In genomic region chr1:41361028-41361494, GRCh38 we compare ENCODE assay signal across 8 cellular contexts. TPM values are rescaled to one million over a fixed set of nuclear protein-coding genes. Genes with fewer than 3 reads are reported as not detected.
DNase-seq lines count a peak whose midpoint lies in the region; ATAC-seq and TF ChIP-seq lines count a peak whose summit lies in the region.

Gene FOXO6 (plus strand): TSS chr1:41361434.

- POLR2A ChIA-PET in activated CD8-positive, alpha-beta T cell treated with anti-CD3 and anti-CD28 coated beads, Interleukin-2, amount 10 ng/mL, durations not matched to agents 7 days and 5 days (lab: Charles Lee): interaction anchor here (0.6 kb wide), 2 partner anchors 9 to 1033 kb away, joined by 3 to 4 read pairs; no protein-coding TSS in a partner anchor

- H3K27ac ChIP-seq in C4-2B (peak within 1 kb of the TSS; percentile 58), lower lobe of right lung (peak within 1 kb of the TSS; percentile 73)

- ATAC-seq in GM19455 (IDR thresholded peaks at IDR 0.05; ENCODE audit: unreplicated experiment): peak; percentile 92
- peak; percentile 88 for ATAC-seq in activated CD8-positive, alpha-beta T cell treated with anti-CD3 and anti-CD28 coated beads, Interleukin-2, amount 10 ng/mL, durations not matched to agents 7 days and 5 days
- ATAC-seq in lower lobe of right lung: peak; percentile 97

- H3K4me1 Mint-ChIP-seq in activated CD8-positive, alpha-beta T cell treated with anti-CD3 and anti-CD28 coated beads, Interleukin-2, amount 10 ng/mL, durations not matched to agents 7 days and 5 days (ENCODE audit: low read depth): no peaks in the 10 kb centered on the region

- H3K27me3 Mint-ChIP-seq in activated CD8-positive, alpha-beta T cell treated with anti-CD3 and anti-CD28 coated beads, Interleukin-2, amount 10 ng/mL, durations not matched to agents 7 days and 5 days (ENCODE audit: low read depth): peaks cover 46% of the 10 kb centered on the region

- DNase-seq in HK-2 (ENCODE audit: unreplicated experiment): peak; percentile 95
- peak; percentile 100 for DNase-seq in NCI-H82 (lab: John Stamatoyannopoulos, UW)
- DNase-seq in activated CD8-positive, alpha-beta T cell treated with anti-CD3 and anti-CD28 coated beads, Interleukin-2, amount 10 ng/mL, durations not matched to agents 7 days and 5 days: peak; percentile 93
- peak; percentile 90 for DNase-seq in effector CD4-positive, alpha-beta T cell
- DNase-seq in lower lobe of right lung: peak; percentile 99
- peak; percentile 82 to 89 (median 84) for DNase-seq in stimulated activated CD4-positive, alpha-beta T cell treated with anti-CD3 and anti-CD28 coated beads, TNF-alpha, amount 100 ng/mL, for 1 hour (ENCODE audit: low read depth in 3 of 3, low spot score in 1 of 3)

- peaks cover 29% of the 10 kb centered on the region for H3K27me3 ChIP-seq in lower lobe of right lung (ENCODE audit: low read depth)

- no peak; the same call in 1 of the 2 replicates for TF ChIP-seq CTCF in C4-2B (conservative IDR thresholded peaks at IDR 0.05)
- peak; percentile 56 for TF ChIP-seq CTCF in lower lobe of right lung (IDR thresholded peaks at IDR 0.05)

- CTCF ChIA-PET in activated CD8-positive, alpha-beta T cell treated with anti-CD3 and anti-CD28 coated beads, Interleukin-2, amount 10 ng/mL, durations not matched to agents 7 days and 5 days (lab: Charles Lee): interaction anchor here (2.1 kb wide), 1 partner anchor 12 kb away, joined by 4 read pairs; no protein-coding TSS in a partner anchor

- H3K9me3 ChIP-seq in lower lobe of right lung: no peaks in the 10 kb centered on the region

- H3K9me3 Mint-ChIP-seq in activated CD8-positive, alpha-beta T cell treated with anti-CD3 and anti-CD28 coated beads, Interleukin-2, amount 10 ng/mL, durations not matched to agents 7 days and 5 days (ENCODE audit: insufficient read depth): no peaks in the 10 kb centered on the region

- H3K4me3 Mint-ChIP-seq in activated CD8-positive, alpha-beta T cell treated with anti-CD3 and anti-CD28 coated beads, Interleukin-2, amount 10 ng/mL, durations not matched to agents 7 days and 5 days: peak within 1 kb of the TSS; percentile 42

- peak within 1 kb of the TSS; percentile 73 for H3K4me3 ChIP-seq in lower lobe of right lung

- H3K4me1 ChIP-seq in lower lobe of right lung: peaks cover 36% of the 10 kb centered on the region

- no peak within 1 kb of the TSS for H3K27ac Mint-ChIP-seq in activated CD8-positive, alpha-beta T cell treated with anti-CD3 and anti-CD28 coated beads, Interleukin-2, amount 10 ng/mL, durations not matched to agents 7 days and 5 days

- no peaks in the 10 kb centered on the region for H3K36me3 ChIP-seq in lower lobe of right lung

- no peaks in the 10 kb centered on the region for H3K36me3 Mint-ChIP-seq in activated CD8-positive, alpha-beta T cell treated with anti-CD3 and anti-CD28 coated beads, Interleukin-2, amount 10 ng/mL, durations not matched to agents 7 days and 5 days (ENCODE audit: low read depth)

- intact Hi-C loops in lower lobe of right lung (cut with DNase I): no loop called here

RNA-seq across cellular contexts. Expression of gene FOXO6, which starts in this region (rescaled TPM):
- under 1 TPM; 0.24 to 0.31 TPM for total RNA-seq in activated CD8-positive, alpha-beta T cell treated with anti-CD3 and anti-CD28 coated beads, Interleukin-2, amount 10 ng/mL, durations not matched to agents 7 days and 5 days
- 0.92 TPM for total RNA-seq in lower lobe of right lung

Comparison
In these comparisons a context has a peak if more than half of its experiments do, and no peak if none do; other contexts are left out.
1. Peak in every context shown above with its lines: DNase-seq, ATAC-seq, H3K4me3 ChIP-seq and H3K27ac ChIP-seq.
2. Peak in DNase-seq and ATAC-seq in activated CD8-positive, alpha-beta T cell treated with anti-CD3 and anti-CD28 coated beads, Interleukin-2, amount 10 ng/mL, durations not matched to agents 7 days and 5 days; RNA of the gene not detected or under 1 TPM.
3. Peak in DNase-seq, ATAC-seq, H3K4me3 ChIP-seq and H3K27ac ChIP-seq in lower lobe of right lung; RNA of the gene not detected or under 1 TPM.